Comparison of ENCODE assay signal across 31 cellular contexts in genomic region chr11:13917269-13917668, GRCh38. TPM values are rescaled to one million over a fixed set of nuclear protein-coding genes. Genes with fewer than 3 reads are reported as not detected.
"Had no signal": no experiment of that assay in that cellular context is flagged by ENCODE, and none has a peak within 500 bp of the region (broad histone marks: within the 10 kb centered on the region; RNA-seq: fewer than 3 reads in every experiment).

No MANE protein-coding gene starts in this region.

- H3K36me3 Mint-ChIP-seq: stimulated activated memory B cell treated with anti-CD40 and anti-IgM and Interleukin-4, amounts not matched to agents 10 μg/mL and 1 μg/mL and 100 μg/mL, for 72 hours; type B pancreatic cell had no signal

- FAIRE-seq: endothelial cell of umbilical vein, urothelium cell line had no signal

- H3K27me3 ChIP-seq: colonic mucosa, esophagus muscularis mucosa, gastroesophageal sphincter, spleen, testis had no signal

- H3K27me3 Mint-ChIP-seq: naive thymus-derived CD8-positive, alpha-beta T cell had no signal

- H3K36me3 ChIP-seq: colonic mucosa, esophagus muscularis mucosa, gastroesophageal sphincter, heart right ventricle, left ventricle myocardium inferior, lower lobe of right lung, prostate gland, spleen, tibial artery had no signal

- H3K4me3 ChIP-seq: colonic mucosa, esophagus muscularis mucosa, gastroesophageal sphincter, heart right ventricle, left ventricle myocardium inferior, lower lobe of right lung, prostate gland, skin epidermis, spleen, testis, tibial artery had no signal

- H3K27ac Mint-ChIP-seq: immature natural killer cell; nephron progenitor cell; stimulated activated memory B cell treated with anti-CD40 and anti-IgM and Interleukin-4, amounts not matched to agents 10 μg/mL and 1 μg/mL and 100 μg/mL, for 72 hours; type B pancreatic cell had no signal

- H3K4me3 Mint-ChIP-seq: immature natural killer cell; naive thymus-derived CD8-positive, alpha-beta T cell; stimulated activated memory B cell treated with anti-CD40 and anti-IgM and Interleukin-4, amounts not matched to agents 10 μg/mL and 1 μg/mL and 100 μg/mL, for 72 hours; type B pancreatic cell had no signal

- H3K4me1 ChIP-seq: colonic mucosa, esophagus muscularis mucosa, foreskin keratinocyte, gastroesophageal sphincter, left ventricle myocardium inferior, lower lobe of right lung, prostate gland, spleen, testis, tibial artery had no signal

- H3K9me3 Mint-ChIP-seq: immature natural killer cell; stimulated activated memory B cell treated with anti-CD40 and anti-IgM and Interleukin-4, amounts not matched to agents 10 μg/mL and 1 μg/mL and 100 μg/mL, for 72 hours; type B pancreatic cell had no signal

- DNase-seq: colonic mucosa; dermis blood vessel endothelial cell; effector memory CD4-positive, alpha-beta T cell; foreskin keratinocyte; glutamatergic neuron; heart right ventricle; hippocampal formation; immature natural killer cell; islet precursor cell; kidney glomerular epithelial cell; left colon; left ventricle myocardium inferior; lower lobe of right lung; naive thymus-derived CD8-positive, alpha-beta T cell; nephron progenitor cell; nucleus accumbens; right cardiac atrium; spleen; stimulated activated CD4-positive, alpha-beta T cell treated with anti-CD3 and anti-CD28 coated beads, Interleukin-4, amount 100 ng/mL, for 4 hours; stimulated activated naive CD8-positive, alpha-beta T cell treated with anti-CD3 and anti-CD28 coated beads, Interleukin-15, Interleukin-2, amounts not matched to agents 100 U/mL and 50 U/mL, for 24 hours; substantia nigra; testis; tibial artery had no signal

- H3K9me3 ChIP-seq: colonic mucosa, esophagus muscularis mucosa, gastroesophageal sphincter, heart right ventricle, left ventricle myocardium inferior, lower lobe of right lung, prostate gland, spleen, testis, tibial artery had no signal

- H3K27ac ChIP-seq: colonic mucosa, esophagus muscularis mucosa, foreskin keratinocyte, gastroesophageal sphincter, heart right ventricle, left ventricle myocardium inferior, lower lobe of right lung, prostate gland, spleen, testis, tibial artery had no signal

- ATAC-seq: foreskin keratinocyte; gastroesophageal sphincter; heart right ventricle; left colon; naive thymus-derived CD8-positive, alpha-beta T cell; right cardiac atrium; stimulated activated memory B cell treated with anti-CD40 and anti-IgM and Interleukin-4, amounts not matched to agents 10 μg/mL and 1 μg/mL and 100 μg/mL, for 72 hours; stimulated activated naive CD8-positive, alpha-beta T cell treated with anti-CD3 and anti-CD28 coated beads, Interleukin-15, Interleukin-2, amounts not matched to agents 100 U/mL and 50 U/mL, for 24 hours had no signal

RNA-seq across cellular contexts. Expression of gene SPON1, which starts 45.3 kb away (rescaled TPM):
- total RNA-seq: foreskin keratinocyte had no signal
- polyA plus RNA-seq: endothelial cell of umbilical vein, foreskin keratinocyte had no signal
